21 cellular contexts compared by ENCODE assay signal in genomic region chr6:135853986-135854385, GRCh38. TPM values are rescaled to one million over a fixed set of nuclear protein-coding genes. Genes with fewer than 3 reads are reported as not detected.
A peak's percentile ranks its signal among the peaks of the same experiment; 100 is the strongest.
DNase-seq lines count a peak whose midpoint lies in the region; ATAC-seq and TF ChIP-seq lines count a peak whose summit lies in the region.
"Had no signal": no experiment of that assay in that cellular context is flagged by ENCODE, and none has a peak within 500 bp of the region (broad histone marks: within the 10 kb centered on the region; RNA-seq: fewer than 3 reads in every experiment).

No MANE protein-coding gene starts in this region.

- H3K9me3 ChIP-seq in hepatocyte (ENCODE audit: low read depth): no peaks in the 10 kb centered on the region
- H3K9me3 ChIP-seq in suprapubic skin: no peaks in the 10 kb centered on the region
- no peaks in the 10 kb centered on the region for H3K9me3 ChIP-seq in neural progenitor cell (ENCODE audit: low read depth)

- TF ChIP-seq POLR2A in suprapubic skin (IDR thresholded peaks at IDR 0.05): no peak

- H3K9ac ChIP-seq in neural progenitor cell: no peak overlapping the region

- H3K79me2 ChIP-seq in hepatocyte: peaks cover 5% of the 10 kb centered on the region
- H3K79me2 ChIP-seq in neural progenitor cell (ENCODE audit: low read depth): no peaks in the 10 kb centered on the region

- peaks cover 9% of the 10 kb centered on the region for H3K36me3 Mint-ChIP-seq in T-helper 1 cell treated with Interleukin-12 subunit alpha and Interleukin-12 subunit beta and Interleukin-4 antibody, amounts not matched to agents 30 μg/mL and 1 μg/mL, for 36 hours (ENCODE audit: low read depth)
- no peaks in the 10 kb centered on the region for H3K36me3 Mint-ChIP-seq in neural progenitor cell

- H3K36me3 ChIP-seq in hepatocyte (replicated peaks; ENCODE audit: insufficient read depth, low read depth): no peaks in the 10 kb centered on the region
- H3K36me3 ChIP-seq in suprapubic skin: no peaks in the 10 kb centered on the region
- no peaks in the 10 kb centered on the region for H3K36me3 ChIP-seq in neural progenitor cell

- H3K27ac Mint-ChIP-seq in T-helper 1 cell treated with Interleukin-12 subunit alpha and Interleukin-12 subunit beta and Interleukin-4 antibody, amounts not matched to agents 30 μg/mL and 1 μg/mL, for 36 hours: no peak overlapping the region
- H3K27ac Mint-ChIP-seq in neural progenitor cell: no peak overlapping the region
- H3K27ac Mint-ChIP-seq: activated naive CD8-positive, alpha-beta T cell treated with anti-CD3 and anti-CD28 coated beads, Interleukin-2, amount 50 U/mL, for 24 hours had no signal

- ATAC-seq in GM21515 (IDR thresholded peaks at IDR 0.05; ENCODE audit: unreplicated experiment): no peak
- ATAC-seq in HG02610 (IDR thresholded peaks at IDR 0.05; ENCODE audit: unreplicated experiment): no peak

- no peak overlapping the region for H3K4me3 ChIP-seq in hepatocyte
- H3K4me3 ChIP-seq in suprapubic skin: peak overlapping the region; percentile 40
- H3K4me3 ChIP-seq in neural progenitor cell: no peak overlapping the region
- H3K4me3 ChIP-seq: GM12878, skin epidermis had no signal

- no peaks in the 10 kb centered on the region for H3K9me3 Mint-ChIP-seq in T-helper 1 cell treated with Interleukin-12 subunit alpha and Interleukin-12 subunit beta and Interleukin-4 antibody, amounts not matched to agents 30 μg/mL and 1 μg/mL, for 36 hours
- no peaks in the 10 kb centered on the region for H3K9me3 Mint-ChIP-seq in neural progenitor cell
- H3K9me3 Mint-ChIP-seq: activated naive CD8-positive, alpha-beta T cell treated with anti-CD3 and anti-CD28 coated beads, Interleukin-2, amount 50 U/mL, for 24 hours; central memory CD8-positive, alpha-beta T cell had no signal

- H3K4me2 ChIP-seq in hepatocyte (peak overlapping the region; percentile 72), neural progenitor cell (no peak overlapping the region)

- H3K4me3 Mint-ChIP-seq in T-helper 1 cell treated with Interleukin-12 subunit alpha and Interleukin-12 subunit beta and Interleukin-4 antibody, amounts not matched to agents 30 μg/mL and 1 μg/mL, for 36 hours: peak overlapping the region; percentile 58
- no peak overlapping the region for H3K4me3 Mint-ChIP-seq in neural progenitor cell
- H3K4me3 Mint-ChIP-seq: central memory CD8-positive, alpha-beta T cell had no signal

- H3K27me3 ChIP-seq in hepatocyte (no peaks in the 10 kb centered on the region), suprapubic skin (no peaks in the 10 kb centered on the region), neural progenitor cell (no peaks in the 10 kb centered on the region)

- H3F3A ChIP-seq in neural progenitor cell (ENCODE audit: low read depth): no peaks in the 10 kb centered on the region

- WGBS in hepatocyte (ENCODE audit: low lambda C conversion rate, missing lambda C conversion rate): 10% methylated on average over 1 of the region's 1 CpG
- 57% methylated on average over 1 of the region's 1 CpG for WGBS in suprapubic skin

- H4K20me1 ChIP-seq in hepatocyte (ENCODE audit: insufficient read depth, poor library complexity, severe bottlenecking): no peaks in the 10 kb centered on the region
- no peaks in the 10 kb centered on the region for H4K20me1 ChIP-seq in neural progenitor cell (ENCODE audit: low read depth)

- H2AFZ ChIP-seq in hepatocyte (no peak overlapping the region), neural progenitor cell (replicated peaks) (no peak overlapping the region)

- no peaks in the 10 kb centered on the region for H3K9me2 ChIP-seq in hepatocyte (replicated peaks; ENCODE audit: insufficient read depth)

- no peak for TF ChIP-seq EP300 in suprapubic skin (IDR thresholded peaks at IDR 0.05)

- DNase-seq in T-helper 1 cell (no peak), amniotic epithelial cell (ENCODE audit: low read depth) (peak; percentile 47), hepatocyte (ENCODE audit: low spot score) (no peak), suprapubic skin (ENCODE audit: low spot score in 2 of 2) (no peak), neural progenitor cell (ENCODE audit: low spot score) (no peak)
- DNase-seq: activated CD4-positive, CD25-positive, alpha-beta regulatory T cell; activated naive CD8-positive, alpha-beta T cell treated with anti-CD3 and anti-CD28 coated beads, Interleukin-2, amount 50 U/mL, for 24 hours; effector memory CD4-positive, alpha-beta T cell; GF-D8; KG1; NCI-H1048; NCI-H524; stimulated activated CD4-positive, alpha-beta T cell treated with anti-CD3 and anti-CD28 coated beads, Interleukin-4, amount 100 ng/mL, for 1 hour had no signal

- H3K27ac ChIP-seq in hepatocyte: no peak overlapping the region
- no peak overlapping the region for H3K27ac ChIP-seq in suprapubic skin
- H3K27ac ChIP-seq in neural progenitor cell: no peak overlapping the region
- H3K27ac ChIP-seq: 22Rv1, C4-2B, skin epidermis had no signal

- H3K4me1 ChIP-seq in hepatocyte (ENCODE audit: insufficient read depth) (no peaks in the 10 kb centered on the region), suprapubic skin (peaks cover 17% of the 10 kb centered on the region), neural progenitor cell (peaks cover 11% of the 10 kb centered on the region)

- no peaks in the 10 kb centered on the region for H3K27me3 Mint-ChIP-seq in T-helper 1 cell treated with Interleukin-12 subunit alpha and Interleukin-12 subunit beta and Interleukin-4 antibody, amounts not matched to agents 30 μg/mL and 1 μg/mL, for 36 hours (ENCODE audit: low read depth)
- H3K27me3 Mint-ChIP-seq in neural progenitor cell (ENCODE audit: insufficient read depth, low read depth): no peaks in the 10 kb centered on the region
- H3K27me3 Mint-ChIP-seq: activated naive CD8-positive, alpha-beta T cell treated with anti-CD3 and anti-CD28 coated beads, Interleukin-2, amount 50 U/mL, for 24 hours; central memory CD8-positive, alpha-beta T cell had no signal

- no peak for TF ChIP-seq CTCF in hepatocyte (IDR thresholded peaks at IDR 0.05; ENCODE audit: poor library complexity)
- TF ChIP-seq CTCF in suprapubic skin (IDR thresholded peaks at IDR 0.05): no peak
- no peak for TF ChIP-seq CTCF in neural progenitor cell (IDR thresholded peaks at IDR 0.05)

- peaks cover 26% of the 10 kb centered on the region for H3K4me1 Mint-ChIP-seq in T-helper 1 cell treated with Interleukin-12 subunit alpha and Interleukin-12 subunit beta and Interleukin-4 antibody, amounts not matched to agents 30 μg/mL and 1 μg/mL, for 36 hours (ENCODE audit: low read depth)
- peaks cover 17% of the 10 kb centered on the region for H3K4me1 Mint-ChIP-seq in neural progenitor cell
- H3K4me1 Mint-ChIP-seq: central memory CD8-positive, alpha-beta T cell had no signal

RNA-seq across cellular contexts. Expression of gene PDE7B, which starts 2.5 kb away (rescaled TPM):
- total RNA-seq in hepatocyte: 7.2 and 9.2 TPM in 2 replicates
- polyA plus RNA-seq in hepatocyte: 1.2 and 3.4 TPM in 2 replicates
- total RNA-seq in suprapubic skin: 1 to 10 TPM in 1 of 4 donors, under 1 TPM in 3; 0.26 to 1.2 (median 0.62) TPM
- 0.04 and 0.12 TPM in 2 replicates for total RNA-seq in neural progenitor cell (ENCODE audit: low replicate concordance)
- total RNA-seq: GM12878 had no signal
- polyA plus RNA-seq: GM12878 had no signal
